ENCODE assay signal across 10 cellular contexts in genomic region chr3:141393151-141394076, GRCh38. TPM values are rescaled to one million over a fixed set of nuclear protein-coding genes. Genes with fewer than 3 reads are reported as not detected.
A peak's percentile ranks its signal among the peaks of the same experiment; 100 is the strongest.
DNase-seq lines count a peak whose midpoint lies in the region; ATAC-seq and TF ChIP-seq lines count a peak whose summit lies in the region.
"Had no signal": no experiment of that assay in that cellular context is flagged by ENCODE, and none has a peak within 500 bp of the region (broad histone marks: within the 10 kb centered on the region; RNA-seq: fewer than 3 reads in every experiment).

No MANE protein-coding gene starts in this region.

- no peak for DNase-seq in GM23248
- peak; percentile 68 for DNase-seq in fibroblast of the aortic adventitia (ENCODE audit: low read depth)
- no peak for DNase-seq in prostate gland (ENCODE audit: low spot score)
- no peak for DNase-seq in stimulated activated CD4-positive, alpha-beta T cell treated with anti-CD3 and anti-CD28 coated beads, Interleukin-1b, Interleukin-23, amount 100 ng/mL, for 48 hours
- DNase-seq: effector CD8-positive, alpha-beta T cell; RPMI8226 had no signal

- H3K9me3 ChIP-seq in GM23248 (ENCODE audit: low read depth) (no peaks in the 10 kb centered on the region), OCI-LY1 (ENCODE audit: low read length) (0 out of 2 replicates have a peak, but pooled peaks cover 7% of the 10 kb centered on the region), prostate gland (no peaks in the 10 kb centered on the region)

- WGBS in GM23248 (ENCODE audit: low coverage in 1 of 2, low lambda C conversion rate in 2 of 2, missing lambda C conversion rate in 2 of 2), 2 experiments: 78 to 83% methylated on average over 13 of the region's 13 CpGs
- 78% methylated on average over 13 of the region's 13 CpGs for WGBS in prostate gland

- H2AFZ ChIP-seq in GM23248 (peak overlapping the region; percentile 31; the same call in 1 of the 2 replicates), OCI-LY1 (ENCODE audit: low read length) (no peak overlapping the region)

- no peak for TF ChIP-seq POLR2A in prostate gland (IDR thresholded peaks at IDR 0.05)
- no peak for TF ChIP-seq POLR2A in GM18505 (IDR thresholded peaks at IDR 0.05; ENCODE audit: borderline replicate concordance, extremely low read depth, insufficient read depth, insufficient read length)

- H3K9ac ChIP-seq in GM23248: peak overlapping the region; percentile 39; the same call in 1 of the 2 replicates
- H3K9ac ChIP-seq in OCI-LY1 (ENCODE audit: low read length): peak overlapping the region; percentile 45; the same call in 1 of the 2 replicates

- peaks cover 28% of the 10 kb centered on the region for H3K4me1 ChIP-seq in GM23248 (ENCODE audit: insufficient read depth)
- peaks cover 52% of the 10 kb centered on the region for H3K4me1 ChIP-seq in OCI-LY1 (ENCODE audit: insufficient read depth, low read length, severe bottlenecking)
- H3K4me1 ChIP-seq in prostate gland (replicated peaks): peaks cover 12% of the 10 kb centered on the region

- TF ChIP-seq CTCF in OCI-LY1 (IDR thresholded peaks at IDR 0.05; ENCODE audit: low read length): no peak
- no peak for TF ChIP-seq CTCF in fibroblast of the aortic adventitia (IDR thresholded peaks at IDR 0.05; ENCODE audit: insufficient read depth, low read length)
- no peak for TF ChIP-seq CTCF in prostate gland (IDR thresholded peaks at IDR 0.05)

- no peak overlapping the region for H3K4me2 ChIP-seq in GM23248 (ENCODE audit: unreplicated experiment)
- peak overlapping the region; percentile 55; the same call in 1 of the 2 replicates for H3K4me2 ChIP-seq in OCI-LY1 (ENCODE audit: low read length)

- H3K9me2 ChIP-seq in GM23248 (ENCODE audit: insufficient read depth): no peaks in the 10 kb centered on the region
- H3K9me2 ChIP-seq in OCI-LY1 (ENCODE audit: low read depth, low read length): no peaks in the 10 kb centered on the region

- H3K79me2 ChIP-seq in GM23248 (ENCODE audit: insufficient read depth) (peaks cover 71% of the 10 kb centered on the region), OCI-LY1 (ENCODE audit: insufficient read depth, low read length) (peaks cover 17% of the 10 kb centered on the region; the same call in 1 of the 2 replicates)

- 0 out of 2 replicates have a peak overlapping the region, but pooled peaks have one; percentile 15 for H3K27ac ChIP-seq in GM23248
- peak overlapping the region; percentile 97 for H3K27ac ChIP-seq in OCI-LY1 (ENCODE audit: low read depth, low read length, poor library complexity, severe bottlenecking)
- peak overlapping the region; percentile 58 to 65 for H3K27ac ChIP-seq in prostate gland

- H3K27me3 ChIP-seq in GM23248 (replicated peaks; ENCODE audit: insufficient read depth) (no peaks in the 10 kb centered on the region), OCI-LY1 (ENCODE audit: insufficient read depth, low read length) (no peaks in the 10 kb centered on the region), prostate gland (replicated peaks; ENCODE audit: insufficient read depth) (no peaks in the 10 kb centered on the region)

- H4K20me1 ChIP-seq in GM23248 (ENCODE audit: insufficient read depth) (no peaks in the 10 kb centered on the region), OCI-LY1 (ENCODE audit: insufficient read depth, low read length) (no peaks in the 10 kb centered on the region)

- in situ Hi-C loops in GM23248 (cut with MboI): no loop called here

- intact Hi-C loops in prostate gland (cut with DNase I): no loop called here

- H3F3A ChIP-seq in GM23248 (ENCODE audit: insufficient read depth) (peaks cover 20% of the 10 kb centered on the region), OCI-LY1 (ENCODE audit: insufficient read depth, low read length) (no peaks in the 10 kb centered on the region)

- H3K4me3 ChIP-seq in GM23248 (no peak overlapping the region), OCI-LY1 (ENCODE audit: low read depth, low read length, poor library complexity, severe bottlenecking) (peak overlapping the region; percentile 1), fibroblast of the aortic adventitia (ENCODE audit: low read depth, low read length) (no peak overlapping the region), prostate gland (no peak overlapping the region)

- H3K36me3 ChIP-seq in GM23248 (ENCODE audit: low read depth) (peaks cover 23% of the 10 kb centered on the region), OCI-LY1 (ENCODE audit: insufficient read depth, low read length) (peaks cover 24% of the 10 kb centered on the region), prostate gland (no peaks in the 10 kb centered on the region)

- ATAC-seq in HG02759 (IDR thresholded peaks at IDR 0.05; ENCODE audit: unreplicated experiment): no peak
- ATAC-seq in GM18505 (IDR thresholded peaks at IDR 0.05; ENCODE audit: unreplicated experiment): no peak
- no peak for ATAC-seq in GM21717 (IDR thresholded peaks at IDR 0.05; ENCODE audit: unreplicated experiment)

RNA-seq across cellular contexts. Expression of gene ZBTB38, which starts 25.1 kb away (rescaled TPM):
- 159 and 175 TPM in 2 replicates for total RNA-seq in GM23248 (2014; rRNA removed; shearing (Covaris generic))
- 107 and 112 TPM in 2 replicates for polyA plus RNA-seq in GM23248 (2016; fragmentation: Nextera tagmentation; extraction: Ambion mirVana)
- total RNA-seq in fibroblast of the aortic adventitia (ENCODE audit: low replicate concordance) (52.4 and 267 TPM in 2 replicates), prostate gland (100 to 1,000 TPM; 151 to 169 TPM)

Comparison
In these comparisons a context has a peak if more than half of its experiments do, and no peak if none do; other contexts are left out.
1. H3K27ac ChIP-seq: peak in every context shown above with its lines; median percentile 97 in OCI-LY1; 62 in prostate gland; 15 in GM23248.